ENCODE assay signal across 1 cellular context in the genomic region with DNA sequence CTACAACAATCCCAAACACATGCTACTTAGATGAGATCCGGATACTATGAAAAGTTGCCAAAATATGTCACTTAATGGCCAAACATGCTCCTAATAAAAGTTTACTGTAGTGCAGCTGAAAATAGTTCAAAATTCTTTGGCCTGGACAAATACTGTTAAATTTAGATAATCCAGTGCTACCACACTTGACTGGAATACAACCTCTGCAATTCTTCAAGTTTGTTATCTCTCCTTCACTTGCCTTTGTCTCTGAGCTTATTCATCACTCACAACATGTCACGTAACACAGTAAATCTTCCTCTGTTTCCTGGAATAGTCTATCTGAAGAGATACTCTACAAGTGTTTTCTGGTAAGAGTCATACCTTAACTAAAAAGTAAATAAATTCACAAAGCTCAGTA.
A peak's percentile ranks its signal among the peaks of the same experiment; 100 is the strongest.
TF ChIP-seq lines count a peak whose summit lies in the region.

No MANE protein-coding gene starts in this region.

TF ChIP-seq in K562, 482 proteins besides CTCF, POLR2A, EP300 and RAD21 (continued from another document and continues in another):
- no peak for TF ChIP-seq ZC3H4 (CRISPR knock-in tag; IDR thresholded peaks at IDR 0.05; ENCODE audit: borderline replicate concordance)
- no peak for TF ChIP-seq ZNF354B (CRISPR knock-in tag; IDR thresholded peaks at IDR 0.05)
- no peak for TF ChIP-seq ZNF12 (CRISPR knock-in tag; IDR thresholded peaks at IDR 0.05)
- TF ChIP-seq TCFL5 (CRISPR knock-in tag; conservative IDR thresholded peaks at IDR 0.05) = no peak
- no peak for TF ChIP-seq MTA3 (IDR thresholded peaks at IDR 0.05; ENCODE audit: borderline replicate concordance)
- TF ChIP-seq LARP7 (IDR thresholded peaks at IDR 0.05) = no peak
- TF ChIP-seq ZNF197 (CRISPR knock-in tag; IDR thresholded peaks at IDR 0.05; ENCODE audit: low read depth) = no peak
- no peak for TF ChIP-seq RBM15 (IDR thresholded peaks at IDR 0.05; ENCODE audit: insufficient read depth, low read length)
- TF ChIP-seq, protein P1, sequence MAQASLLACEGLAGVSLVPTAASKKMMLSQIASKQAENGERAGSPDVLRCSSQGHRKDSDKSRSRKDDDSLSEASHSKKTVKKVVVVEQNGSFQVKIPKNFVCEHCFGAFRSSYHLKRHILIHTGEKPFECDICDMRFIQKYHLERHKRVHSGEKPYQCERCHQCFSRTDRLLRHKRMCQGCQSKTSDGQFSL (CRISPR knock-in tag; IDR thresholded peaks at IDR 0.05) = no peak
- TF ChIP-seq, protein P1 (tag; IDR thresholded peaks at IDR 0.05) = no peak
- no peak for TF ChIP-seq ERF (CRISPR knock-in tag; IDR thresholded peaks at IDR 0.05)
- TF ChIP-seq HMGN3 (IDR thresholded peaks at IDR 0.05; ENCODE audit: borderline replicate concordance, extremely low read depth, insufficient read length, low read depth, low read length) = no peak
- no peak for TF ChIP-seq TAF15 (IDR thresholded peaks at IDR 0.05; ENCODE audit: low read depth, low read length)
- TF ChIP-seq, protein P2, sequence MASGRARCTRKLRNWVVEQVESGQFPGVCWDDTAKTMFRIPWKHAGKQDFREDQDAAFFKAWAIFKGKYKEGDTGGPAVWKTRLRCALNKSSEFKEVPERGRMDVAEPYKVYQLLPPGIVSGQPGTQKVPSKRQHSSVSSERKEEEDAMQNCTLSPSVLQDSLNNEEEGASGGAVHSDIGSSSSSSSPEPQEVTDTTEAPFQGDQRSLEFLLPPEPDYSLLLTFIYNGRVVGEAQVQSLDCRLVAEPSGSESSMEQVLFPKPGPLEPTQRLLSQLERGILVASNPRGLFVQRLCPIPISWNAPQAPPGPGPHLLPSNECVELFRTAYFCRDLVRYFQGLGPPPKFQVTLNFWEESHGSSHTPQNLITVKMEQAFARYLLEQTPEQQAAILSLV (tag; IDR thresholded peaks at IDR 0.05) = no peak
- TF ChIP-seq, protein P3, sequence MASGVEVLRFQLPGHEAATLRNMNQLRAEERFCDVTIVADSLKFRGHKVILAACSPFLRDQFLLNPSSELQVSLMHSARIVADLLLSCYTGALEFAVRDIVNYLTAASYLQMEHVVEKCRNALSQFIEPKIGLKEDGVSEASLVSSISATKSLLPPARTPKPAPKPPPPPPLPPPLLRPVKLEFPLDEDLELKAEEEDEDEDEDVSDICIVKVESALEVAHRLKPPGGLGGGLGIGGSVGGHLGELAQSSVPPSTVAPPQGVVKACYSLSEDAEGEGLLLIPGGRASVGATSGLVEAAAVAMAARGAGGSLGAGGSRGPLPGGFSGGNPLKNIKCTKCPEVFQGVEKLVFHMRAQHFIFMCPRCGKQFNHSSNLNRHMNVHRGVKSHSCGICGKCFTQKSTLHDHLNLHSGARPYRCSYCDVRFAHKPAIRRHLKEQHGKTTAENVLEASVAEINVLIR (CRISPR knock-in tag; IDR thresholded peaks at IDR 0.05) = no peak
- TF ChIP-seq, protein P4, sequence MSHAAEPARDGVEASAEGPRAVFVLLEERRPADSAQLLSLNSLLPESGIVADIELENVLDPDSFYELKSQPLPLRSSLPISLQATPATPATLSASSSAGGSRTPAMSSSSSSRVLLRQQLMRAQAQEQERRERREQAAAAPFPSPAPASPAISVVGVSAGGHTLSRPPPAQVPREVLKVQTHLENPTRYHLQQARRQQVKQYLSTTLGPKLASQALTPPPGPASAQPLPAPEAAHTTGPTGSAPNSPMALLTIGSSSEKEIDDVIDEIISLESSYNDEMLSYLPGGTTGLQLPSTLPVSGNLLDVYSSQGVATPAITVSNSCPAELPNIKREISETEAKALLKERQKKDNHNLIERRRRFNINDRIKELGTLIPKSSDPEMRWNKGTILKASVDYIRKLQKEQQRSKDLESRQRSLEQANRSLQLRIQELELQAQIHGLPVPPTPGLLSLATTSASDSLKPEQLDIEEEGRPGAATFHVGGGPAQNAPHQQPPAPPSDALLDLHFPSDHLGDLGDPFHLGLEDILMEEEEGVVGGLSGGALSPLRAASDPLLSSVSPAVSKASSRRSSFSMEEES (CRISPR knock-in tag; IDR thresholded peaks at IDR 0.05) = no peak
- TF ChIP-seq TCF7L2 (IDR thresholded peaks at IDR 0.05; ENCODE audit: low read depth, low read length) = no peak
- TF ChIP-seq PYGO2 (tag; IDR thresholded peaks at IDR 0.05) = no peak
- TF ChIP-seq, protein P5, sequence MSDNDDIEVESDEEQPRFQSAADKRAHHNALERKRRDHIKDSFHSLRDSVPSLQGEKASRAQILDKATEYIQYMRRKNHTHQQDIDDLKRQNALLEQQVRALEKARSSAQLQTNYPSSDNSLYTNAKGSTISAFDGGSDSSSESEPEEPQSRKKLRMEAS (CRISPR knock-in tag; IDR thresholded peaks at IDR 0.05) = no peak
- no peak for TF ChIP-seq SP1 (CRISPR knock-in tag; IDR thresholded peaks at IDR 0.05)
- peak; percentile 46 for TF ChIP-seq NFIC (IDR thresholded peaks at IDR 0.05)
- TF ChIP-seq SETDB1 (IDR thresholded peaks at IDR 0.05; ENCODE audit: low read length) = no peak
- TF ChIP-seq BCOR (IDR thresholded peaks at IDR 0.05) = no peak
- TF ChIP-seq MEF2A (IDR thresholded peaks at IDR 0.05; ENCODE audit: control insufficient read depth, low read depth, low read length) = no peak
- TF ChIP-seq MYC (IDR thresholded peaks at IDR 0.05; ENCODE audit: low read depth, low read length) = no peak
- TF ChIP-seq MYC (CRISPR knock-in tag; IDR thresholded peaks at IDR 0.05; ENCODE audit: borderline replicate concordance, low read depth) = no peak
- TF ChIP-seq ATF1 (CRISPR knock-in tag; IDR thresholded peaks at IDR 0.05) = no peak
- peak; percentile 36; the same call in 1 of the 2 replicates for TF ChIP-seq ATF1 (tag; IDR thresholded peaks at IDR 0.05)
- TF ChIP-seq ZNF134 (CRISPR knock-in tag; conservative IDR thresholded peaks at IDR 0.05) = no peak
- TF ChIP-seq GABPB1 (CRISPR knock-in tag; IDR thresholded peaks at IDR 0.05) = no peak
- TF ChIP-seq, protein P6, sequence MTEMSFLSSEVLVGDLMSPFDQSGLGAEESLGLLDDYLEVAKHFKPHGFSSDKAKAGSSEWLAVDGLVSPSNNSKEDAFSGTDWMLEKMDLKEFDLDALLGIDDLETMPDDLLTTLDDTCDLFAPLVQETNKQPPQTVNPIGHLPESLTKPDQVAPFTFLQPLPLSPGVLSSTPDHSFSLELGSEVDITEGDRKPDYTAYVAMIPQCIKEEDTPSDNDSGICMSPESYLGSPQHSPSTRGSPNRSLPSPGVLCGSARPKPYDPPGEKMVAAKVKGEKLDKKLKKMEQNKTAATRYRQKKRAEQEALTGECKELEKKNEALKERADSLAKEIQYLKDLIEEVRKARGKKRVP (CRISPR knock-in tag; IDR thresholded peaks at IDR 0.05) = no peak
- no peak for TF ChIP-seq MCM3 (IDR thresholded peaks at IDR 0.05)
- no peak for TF ChIP-seq BRCA1 (IDR thresholded peaks at IDR 0.05)
- no peak for TF ChIP-seq BRCA1 (CRISPR knock-in tag; IDR thresholded peaks at IDR 0.05)
- TF ChIP-seq GABPA (tag; conservative IDR thresholded peaks at IDR 0.05; ENCODE audit: low read depth) = no peak
- no peak for TF ChIP-seq NFE2L1 (tag; IDR thresholded peaks at IDR 0.05; ENCODE audit: borderline replicate concordance, low read depth)
- TF ChIP-seq PCBP2 (IDR thresholded peaks at IDR 0.05; ENCODE audit: low read depth, low read length, poor library complexity, severe bottlenecking) = no peak
- no peak for TF ChIP-seq SREBF1 (IDR thresholded peaks at IDR 0.05; ENCODE audit: borderline replicate concordance, low read depth, low read length)
- TF ChIP-seq, protein P7, sequence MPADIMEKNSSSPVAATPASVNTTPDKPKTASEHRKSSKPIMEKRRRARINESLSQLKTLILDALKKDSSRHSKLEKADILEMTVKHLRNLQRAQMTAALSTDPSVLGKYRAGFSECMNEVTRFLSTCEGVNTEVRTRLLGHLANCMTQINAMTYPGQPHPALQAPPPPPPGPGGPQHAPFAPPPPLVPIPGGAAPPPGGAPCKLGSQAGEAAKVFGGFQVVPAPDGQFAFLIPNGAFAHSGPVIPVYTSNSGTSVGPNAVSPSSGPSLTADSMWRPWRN (IDR thresholded peaks at IDR 0.05; ENCODE audit: low read depth) = no peak
- TF ChIP-seq MYNN (IDR thresholded peaks at IDR 0.05) = no peak
- TF ChIP-seq MYNN (CRISPR knock-in tag; IDR thresholded peaks at IDR 0.05) = no peak
- no peak for TF ChIP-seq SNRNP70 (optimal IDR thresholded peaks at IDR 0.05; ENCODE audit: low read depth, low read length)
- no peak for TF ChIP-seq XRCC3 (IDR thresholded peaks at IDR 0.05)
- no peak for TF ChIP-seq FOXP1 (CRISPR knock-in tag; IDR thresholded peaks at IDR 0.05)
- no peak for TF ChIP-seq LCOR (CRISPR knock-in tag; IDR thresholded peaks at IDR 0.05)
- no peak for TF ChIP-seq RBM14 (IDR thresholded peaks at IDR 0.05; ENCODE audit: borderline replicate concordance, insufficient read depth, low read depth, low read length)
- peak; percentile 34 to 59; a peak in 2 of 4 replicates for TF ChIP-seq TRIM24 (IDR thresholded peaks at IDR 0.05)
- TF ChIP-seq ZNF696 (CRISPR knock-in tag; conservative IDR thresholded peaks at IDR 0.05) = no peak
- TF ChIP-seq, protein P8, sequence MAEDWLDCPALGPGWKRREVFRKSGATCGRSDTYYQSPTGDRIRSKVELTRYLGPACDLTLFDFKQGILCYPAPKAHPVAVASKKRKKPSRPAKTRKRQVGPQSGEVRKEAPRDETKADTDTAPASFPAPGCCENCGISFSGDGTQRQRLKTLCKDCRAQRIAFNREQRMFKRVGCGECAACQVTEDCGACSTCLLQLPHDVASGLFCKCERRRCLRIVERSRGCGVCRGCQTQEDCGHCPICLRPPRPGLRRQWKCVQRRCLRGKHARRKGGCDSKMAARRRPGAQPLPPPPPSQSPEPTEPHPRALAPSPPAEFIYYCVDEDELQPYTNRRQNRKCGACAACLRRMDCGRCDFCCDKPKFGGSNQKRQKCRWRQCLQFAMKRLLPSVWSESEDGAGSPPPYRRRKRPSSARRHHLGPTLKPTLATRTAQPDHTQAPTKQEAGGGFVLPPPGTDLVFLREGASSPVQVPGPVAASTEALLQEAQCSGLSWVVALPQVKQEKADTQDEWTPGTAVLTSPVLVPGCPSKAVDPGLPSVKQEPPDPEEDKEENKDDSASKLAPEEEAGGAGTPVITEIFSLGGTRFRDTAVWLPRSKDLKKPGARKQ (CRISPR knock-in tag; IDR thresholded peaks at IDR 0.05) = no peak
- TF ChIP-seq, protein P9, sequence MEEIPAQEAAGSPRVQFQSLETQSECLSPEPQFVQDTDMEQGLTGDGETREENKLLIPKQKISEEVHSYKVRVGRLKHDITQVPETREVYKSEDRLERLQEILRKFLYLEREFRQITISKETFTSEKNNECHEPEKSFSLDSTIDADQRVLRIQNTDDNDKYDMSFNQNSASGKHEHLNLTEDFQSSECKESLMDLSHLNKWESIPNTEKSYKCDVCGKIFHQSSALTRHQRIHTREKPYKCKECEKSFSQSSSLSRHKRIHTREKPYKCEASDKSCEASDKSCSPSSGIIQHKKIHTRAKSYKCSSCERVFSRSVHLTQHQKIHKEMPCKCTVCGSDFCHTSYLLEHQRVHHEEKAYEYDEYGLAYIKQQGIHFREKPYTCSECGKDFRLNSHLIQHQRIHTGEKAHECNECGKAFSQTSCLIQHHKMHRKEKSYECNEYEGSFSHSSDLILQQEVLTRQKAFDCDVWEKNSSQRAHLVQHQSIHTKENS (CRISPR knock-in tag; IDR thresholded peaks at IDR 0.05) = no peak
- no peak for TF ChIP-seq SRSF9 (IDR thresholded peaks at IDR 0.05; ENCODE audit: borderline replicate concordance, low read depth, low read length)
- no peak for TF ChIP-seq ELF1 (tag; IDR thresholded peaks at IDR 0.05)
- peak; percentile 91 for TF ChIP-seq GATAD2B (IDR thresholded peaks at IDR 0.05; ENCODE audit: borderline replicate concordance)
- TF ChIP-seq, protein P10, sequence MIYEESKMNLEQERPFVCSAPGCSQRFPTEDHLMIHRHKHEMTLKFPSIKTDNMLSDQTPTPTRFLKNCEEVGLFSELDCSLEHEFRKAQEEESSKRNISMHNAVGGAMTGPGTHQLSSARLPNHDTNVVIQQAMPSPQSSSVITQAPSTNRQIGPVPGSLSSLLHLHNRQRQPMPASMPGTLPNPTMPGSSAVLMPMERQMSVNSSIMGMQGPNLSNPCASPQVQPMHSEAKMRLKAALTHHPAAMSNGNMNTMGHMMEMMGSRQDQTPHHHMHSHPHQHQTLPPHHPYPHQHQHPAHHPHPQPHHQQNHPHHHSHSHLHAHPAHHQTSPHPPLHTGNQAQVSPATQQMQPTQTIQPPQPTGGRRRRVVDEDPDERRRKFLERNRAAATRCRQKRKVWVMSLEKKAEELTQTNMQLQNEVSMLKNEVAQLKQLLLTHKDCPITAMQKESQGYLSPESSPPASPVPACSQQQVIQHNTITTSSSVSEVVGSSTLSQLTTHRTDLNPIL (CRISPR knock-in tag; IDR thresholded peaks at IDR 0.05) = no peak
- no peak for TF ChIP-seq ZNF232 (CRISPR knock-in tag; IDR thresholded peaks at IDR 0.05)
- TF ChIP-seq, protein P11, sequence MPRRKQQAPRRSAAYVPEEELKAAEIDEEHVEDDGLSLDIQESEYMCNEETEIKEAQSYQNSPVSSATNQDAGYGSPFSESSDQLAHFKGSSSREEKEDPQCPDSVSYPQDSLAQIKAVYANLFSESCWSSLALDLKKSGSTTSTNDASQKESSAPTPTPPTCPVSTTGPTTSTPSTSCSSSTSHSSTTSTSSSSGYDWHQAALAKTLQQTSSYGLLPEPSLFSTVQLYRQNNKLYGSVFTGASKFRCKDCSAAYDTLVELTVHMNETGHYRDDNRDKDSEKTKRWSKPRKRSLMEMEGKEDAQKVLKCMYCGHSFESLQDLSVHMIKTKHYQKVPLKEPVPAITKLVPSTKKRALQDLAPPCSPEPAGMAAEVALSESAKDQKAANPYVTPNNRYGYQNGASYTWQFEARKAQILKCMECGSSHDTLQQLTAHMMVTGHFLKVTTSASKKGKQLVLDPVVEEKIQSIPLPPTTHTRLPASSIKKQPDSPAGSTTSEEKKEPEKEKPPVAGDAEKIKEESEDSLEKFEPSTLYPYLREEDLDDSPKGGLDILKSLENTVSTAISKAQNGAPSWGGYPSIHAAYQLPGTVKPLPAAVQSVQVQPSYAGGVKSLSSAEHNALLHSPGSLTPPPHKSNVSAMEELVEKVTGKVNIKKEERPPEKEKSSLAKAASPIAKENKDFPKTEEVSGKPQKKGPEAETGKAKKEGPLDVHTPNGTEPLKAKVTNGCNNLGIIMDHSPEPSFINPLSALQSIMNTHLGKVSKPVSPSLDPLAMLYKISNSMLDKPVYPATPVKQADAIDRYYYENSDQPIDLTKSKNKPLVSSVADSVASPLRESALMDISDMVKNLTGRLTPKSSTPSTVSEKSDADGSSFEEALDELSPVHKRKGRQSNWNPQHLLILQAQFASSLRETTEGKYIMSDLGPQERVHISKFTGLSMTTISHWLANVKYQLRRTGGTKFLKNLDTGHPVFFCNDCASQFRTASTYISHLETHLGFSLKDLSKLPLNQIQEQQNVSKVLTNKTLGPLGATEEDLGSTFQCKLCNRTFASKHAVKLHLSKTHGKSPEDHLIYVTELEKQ (CRISPR knock-in tag; IDR thresholded peaks at IDR 0.05) = no peak
- no peak for TF ChIP-seq NBN (IDR thresholded peaks at IDR 0.05; ENCODE audit: low read depth)
- TF ChIP-seq MCM7 (IDR thresholded peaks at IDR 0.05) = no peak
- TF ChIP-seq FIP1L1 (IDR thresholded peaks at IDR 0.05; ENCODE audit: low read depth, low read length, poor library complexity, severe bottlenecking) = no peak
- no peak for TF ChIP-seq CREBBP (IDR thresholded peaks at IDR 0.05; ENCODE audit: low read depth, low read length)
- no peak for TF ChIP-seq SMAD3 (CRISPR knock-in tag; conservative IDR thresholded peaks at IDR 0.05)
